Comparison of ENCODE assay signal across 21 cellular contexts in genomic region chr3:134448664-134449063, GRCh38. TPM values are rescaled to one million over a fixed set of nuclear protein-coding genes. Genes with fewer than 3 reads are reported as not detected.
DNase-seq lines count a peak whose midpoint lies in the region; ATAC-seq, FAIRE-seq and TF ChIP-seq lines count a peak whose summit lies in the region.
"Had no signal": no experiment of that assay in that cellular context is flagged by ENCODE, and none has a peak within 500 bp of the region (broad histone marks: within the 10 kb centered on the region; RNA-seq: fewer than 3 reads in every experiment).

No MANE protein-coding gene starts in this region.

- peaks cover 69% of the 10 kb centered on the region for H3K4me1 Mint-ChIP-seq in nephron
- H3K4me1 Mint-ChIP-seq: CD8-positive, alpha-beta memory T cell had no signal

- RAD21 ChIA-PET in HCT116 (lab: Charles Lee; ENCODE audit: low non-redundant PET in 1 of 2, low total read pairs in 2 of 2, uncharacterized antibody in 2 of 2, unreplicated experiment in 2 of 2): no interaction called here

- no peak for TF ChIP-seq EP300 in A549 (IDR thresholded peaks at IDR 0.05)

- H3K79me1 ChIP-seq in mesendoderm (ENCODE audit: low read length): no peaks in the 10 kb centered on the region

- intact Hi-C loops in HCT116 (cut with micrococcal nuclease): loop anchor here (1.0 kb wide), 2 partner anchors 136 to 140 kb away; no protein-coding TSS in a partner anchor
- intact Hi-C loops in Right ventricle myocardium inferior (cut with DNase I): loop anchor here (5.0 kb wide), 1 partner anchor 66 kb away; no protein-coding TSS in a partner anchor

- no peaks in the 10 kb centered on the region for H3K79me2 ChIP-seq in HCT116 (ENCODE audit: insufficient read depth, low read length)
- no peaks in the 10 kb centered on the region for H3K79me2 ChIP-seq in mesendoderm (ENCODE audit: control insufficient read depth, insufficient read depth, low read length)

- POLR2A ChIA-PET in A549 (lab: Yijun Ruan, JAX): no interaction called here
- POLR2A ChIA-PET in HCT116 (lab: Charles Lee): no interaction called here

- H3K4me3 ChIP-seq in A549: no peak overlapping the region
- H3K4me3 ChIP-seq in HCT116 (replicated peaks in 1 of 2; ENCODE audit: low read depth in 1 of 2, low read length in 2 of 2): no peak overlapping the region
- no peak overlapping the region for H3K4me3 ChIP-seq in WERI-Rb-1 (ENCODE audit: low read depth, low read length)
- H3K4me3 ChIP-seq in mesendoderm (ENCODE audit: low read length): no peak overlapping the region
- H3K4me3 ChIP-seq: BLaER1 treated with 17β-estradiol and CSF1 and Interleukin-3, amounts not matched to agents 10 nM and 100 nM; GM12878; GM23338 had no signal

- no peak for DNase-seq in A549 (ENCODE audit: low read depth in 1 of 2, low spot score in 1 of 2)
- DNase-seq in HCT116 (ENCODE audit: low read depth, low spot score): no peak
- DNase-seq in WERI-Rb-1: no peak
- DNase-seq in Right ventricle myocardium inferior (ENCODE audit: missing footprints): no peak
- DNase-seq in stimulated activated CD4-positive, alpha-beta T cell treated with anti-CD3 and anti-CD28 coated beads, Interleukin-4, amount 100 ng/mL, for 4 hours: no peak
- DNase-seq in mesendoderm: no peak
- DNase-seq: CD4-positive, alpha-beta T cell; CD8-positive, alpha-beta memory T cell; DMS 273 treated with DMSO at 0.1 percent for 48 hours; DMS79; GDM1 had no signal

- peak overlapping the region in 2 of 3 experiments; percentile 26 to 62 for H3K27ac Mint-ChIP-seq in nephron
- H3K27ac Mint-ChIP-seq: CD14-positive monocyte; CD4-positive, alpha-beta T cell; CD8-positive, alpha-beta memory T cell; GM23338; H9 had no signal

- CTCF ChIA-PET in A549 (lab: Yijun Ruan, JAX) (interaction anchor here (1.0 to 2.3 kb wide), 9 partner anchors 9 to 202 kb away, joined by 3 to 9 read pairs (median 5); no protein-coding TSS in a partner anchor), HCT116 (lab: Charles Lee) (interaction anchor here (0.9 to 1.6 kb wide), 4 partner anchors 25 to 236 kb away, joined by 3 to 4 read pairs (median 4); no protein-coding TSS in a partner anchor)

- H4K20me1 ChIP-seq in HCT116 (ENCODE audit: insufficient read depth): no peaks in the 10 kb centered on the region

- H3K4ac ChIP-seq in mesendoderm (ENCODE audit: low read depth, low read length): no peak overlapping the region

- no peak overlapping the region for H3K27ac ChIP-seq in A549
- no peak overlapping the region for H3K27ac ChIP-seq in HCT116 (ENCODE audit: low read depth, low read length)
- H3K27ac ChIP-seq in WERI-Rb-1: peak overlapping the region; percentile 84
- H3K27ac ChIP-seq in mesendoderm (ENCODE audit: low read depth, low read length): no peak overlapping the region
- H3K27ac ChIP-seq: BLaER1 treated with 17β-estradiol and CSF1 and Interleukin-3, amounts not matched to agents 10 nM and 100 nM had no signal

- no peak overlapping the region for H2BK120ac ChIP-seq in mesendoderm (ENCODE audit: low read depth, low read length)

- H2BK5ac ChIP-seq in mesendoderm (ENCODE audit: low read length): no peak overlapping the region

- no peak overlapping the region for H3K18ac ChIP-seq in mesendoderm (ENCODE audit: low read length)

- H3K36me3 ChIP-seq in HCT116 (ENCODE audit: control insufficient read depth in 1 of 2, insufficient read depth in 2 of 2, low read length in 2 of 2) (no peaks in the 10 kb centered on the region), WERI-Rb-1 (no peaks in the 10 kb centered on the region), mesendoderm (ENCODE audit: control insufficient read depth, insufficient read depth, low read length) (no peaks in the 10 kb centered on the region)
- H3K36me3 ChIP-seq: BE2C; BLaER1 treated with 17β-estradiol and CSF1 and Interleukin-3, amounts not matched to agents 10 nM and 100 nM had no signal

- H3K27me3 ChIP-seq in HCT116 (ENCODE audit: insufficient read depth, low read length) (no peaks in the 10 kb centered on the region), WERI-Rb-1 (ENCODE audit: insufficient read depth, low read depth, severe bottlenecking) (no peaks in the 10 kb centered on the region), mesendoderm (ENCODE audit: insufficient read depth, low read length, poor library complexity) (no peaks in the 10 kb centered on the region)
- H3K27me3 ChIP-seq: BLaER1 treated with 17β-estradiol and CSF1 and Interleukin-3, amounts not matched to agents 10 nM and 100 nM had no signal

- H3K27me3 Mint-ChIP-seq in nephron (ENCODE audit: low read depth): peaks cover 5% of the 10 kb centered on the region

- no peak overlapping the region for H3K9ac ChIP-seq in HCT116 (ENCODE audit: low read length)
- no peak overlapping the region for H3K9ac ChIP-seq in mesendoderm (ENCODE audit: low read length)
- H3K9ac ChIP-seq: BLaER1 treated with 17β-estradiol and CSF1 and Interleukin-3, amounts not matched to agents 10 nM and 100 nM had no signal

- no peaks in the 10 kb centered on the region for H3K4me1 ChIP-seq in A549
- no peaks in the 10 kb centered on the region for H3K4me1 ChIP-seq in HCT116 (ENCODE audit: control insufficient read depth in 1 of 2, insufficient read depth in 2 of 2, low read length in 2 of 2)
- peaks cover 1% of the 10 kb centered on the region for H3K4me1 ChIP-seq in mesendoderm (ENCODE audit: control insufficient read depth, low read depth, low read length)
- H3K4me1 ChIP-seq: BE2C had no signal

- no TSS peak for BruUV-seq in HCT116 (replicated peaks; lab: Mats Ljungman, UMichigan)

- H2AFZ ChIP-seq in HCT116 (ENCODE audit: low read depth, low read length, poor library complexity, severe bottlenecking): peak overlapping the region; percentile 29

- H3K9me3 ChIP-seq in A549 (0 out of 3 replicates have a peak, but pooled peaks cover 2% of the 10 kb centered on the region), HCT116 (ENCODE audit: control insufficient read depth in 1 of 2, insufficient read depth in 1 of 2, low read depth in 1 of 2, low read length in 2 of 2) (no peaks in the 10 kb centered on the region), WERI-Rb-1 (ENCODE audit: severe bottlenecking) (peaks cover 3% of the 10 kb centered on the region)
- H3K9me3 ChIP-seq: BE2C had no signal

- no peaks in the 10 kb centered on the region for H3K9me2 ChIP-seq in HCT116 (ENCODE audit: insufficient read depth)

- H2AK5ac ChIP-seq in mesendoderm (ENCODE audit: low read length): no peak overlapping the region

- TF ChIP-seq RAD21 in A549 (conservative IDR thresholded peaks at IDR 0.05 in 1 of 2, IDR thresholded peaks at IDR 0.05 in 1 of 2) (no peak), HCT116 (IDR thresholded peaks at IDR 0.05; ENCODE audit: low read depth) (no peak)

- H3K9me3 Mint-ChIP-seq in nephron: peaks cover 7% of the 10 kb centered on the region
- H3K9me3 Mint-ChIP-seq: CD4-positive, alpha-beta T cell had no signal

- ATAC-seq in A549 (no peak), HCT116 (no peak), Right ventricle myocardium inferior (no peak)

- no peak overlapping the region for H4K5ac ChIP-seq in mesendoderm (ENCODE audit: low read length)

- no peak overlapping the region for H2BK15ac ChIP-seq in mesendoderm (replicated peaks; ENCODE audit: low read depth)

- H3K36me3 Mint-ChIP-seq in nephron (ENCODE audit: low read depth): peaks cover 4% of the 10 kb centered on the region
- H3K36me3 Mint-ChIP-seq: CD14-positive monocyte had no signal

- H3K4me2 ChIP-seq in A549 (no peak overlapping the region), HCT116 (ENCODE audit: low read length) (no peak overlapping the region), mesendoderm (ENCODE audit: low read length) (no peak overlapping the region)
- H3K4me2 ChIP-seq: GM23338 had no signal

- no peak overlapping the region for H3K4me3 Mint-ChIP-seq in nephron
- H3K4me3 Mint-ChIP-seq: CD14-positive monocyte; CD4-positive, alpha-beta T cell; CD8-positive, alpha-beta memory T cell; GM23338; H9; HFFc6 had no signal

- H3K56ac ChIP-seq in mesendoderm (ENCODE audit: low read length): no peak overlapping the region

- H4K8ac ChIP-seq in mesendoderm (ENCODE audit: low read depth, low read length): no peak overlapping the region

- no peak for TF ChIP-seq POLR2A in A549 (IDR thresholded peaks at IDR 0.05; ENCODE audit: low read length)
- TF ChIP-seq POLR2A in HCT116 (IDR thresholded peaks at IDR 0.05; ENCODE audit: borderline replicate concordance, extremely low read depth, insufficient read depth, insufficient read length): no peak

- H3K23ac ChIP-seq in mesendoderm (ENCODE audit: low read length): no peak overlapping the region

- WGBS in A549 (ENCODE audit: missing lambda C conversion rate): 91% methylated on average over 5 of the region's 5 CpGs
- no CpG with 5 or more reads among the region's 5 CpGs for WGBS in mesendoderm (ENCODE audit: extremely low coverage, insufficient coverage, low lambda C conversion rate)

- TF ChIP-seq CTCF in A549 (IDR thresholded peaks at IDR 0.05) (no peak), HCT116 (IDR thresholded peaks at IDR 0.05 in 2 of 3, conservative IDR thresholded peaks at IDR 0.05 in 1 of 3; ENCODE audit: borderline replicate concordance in 1 of 3, insufficient read depth in 1 of 3, low read depth in 2 of 3, low read length in 2 of 3) (no peak), WERI-Rb-1 (IDR thresholded peaks at IDR 0.05; ENCODE audit: low read depth, low read length) (no peak), nephron (IDR thresholded peaks at IDR 0.05; ENCODE audit: unreplicated experiment in 3 of 3) (no peak)

- no peak for FAIRE-seq in A549 (lab: Jason Lieb, UNC)
- FAIRE-seq: D721Med, GM12878, GM19239 had no signal

TF ChIP-seq in A549, 52 proteins besides CTCF, POLR2A, EP300 and RAD21 (continues in another document):
- no peak for TF ChIP-seq NFE2L2 (conservative IDR thresholded peaks at IDR 0.05; ENCODE audit: low read length)

RNA-seq across cellular contexts. Expression of gene ANAPC13, which starts 37.1 kb away (rescaled TPM):
- polyA plus RNA-seq in A549 (2011; rRNA removed) (92.0 and 109 TPM in 2 replicates), A549 (2017; fragmentation: RNase III; extraction: RNeasy Plus Mini Kit Qiagen cat#74134 plus additional on column Dnase treatment) (50.3 to 51.2 TPM (median 50.3 TPM) in 3 replicates)
- 28.2 and 31.2 TPM in 2 replicates for polyA plus RNA-seq in A549 (2012; cell fraction: cytosol; rRNA removed)
- 6.2 and 9.5 TPM in 2 replicates for polyA plus RNA-seq in A549 (2012; cell fraction: nucleus; rRNA removed)
- 12.9 and 14.3 TPM in 2 replicates for polyA minus RNA-seq in A549 (2011; rRNA and poly(A)+ RNA removed)
- total RNA-seq in HCT116 (2021; ENCODE audit: unreplicated experiment) (35.7 TPM), Right ventricle myocardium inferior (80.5 TPM)
- polyA plus RNA-seq in HCT116 (2012): 26.6 and 26.7 TPM in 2 replicates
- 28.0 TPM for polyA plus RNA-seq in mesendoderm (2013, experiment 1 of 2)
- polyA plus RNA-seq in mesendoderm (2013, experiment 2 of 2): 26.6 TPM

RNA-seq across cellular contexts. Expression of gene CEP63, which starts 37.2 kb away (rescaled TPM):
- polyA plus RNA-seq in A549 (2011; rRNA removed) (14.0 and 24.0 TPM in 2 replicates), A549 (2017; fragmentation: RNase III; extraction: RNeasy Plus Mini Kit Qiagen cat#74134 plus additional on column Dnase treatment) (17.0 to 20.9 TPM (median 17.4 TPM) in 3 replicates)
- polyA plus RNA-seq in A549 (2012; cell fraction: cytosol; rRNA removed): 5.6 and 5.8 TPM in 2 replicates
- 5.5 and 5.6 TPM in 2 replicates for polyA plus RNA-seq in A549 (2012; cell fraction: nucleus; rRNA removed)
- polyA minus RNA-seq in A549 (2011; rRNA and poly(A)+ RNA removed): 5.4 and 5.6 TPM in 2 replicates
- total RNA-seq in HCT116 (2021; ENCODE audit: unreplicated experiment) (19.1 TPM), Right ventricle myocardium inferior (36.7 TPM)
- 11.7 and 12.0 TPM in 2 replicates for polyA plus RNA-seq in HCT116 (2012)
- 20.6 TPM for polyA plus RNA-seq in mesendoderm (2013, experiment 1 of 2)
- polyA plus RNA-seq in mesendoderm (2013, experiment 2 of 2): 21.0 TPM
